Comparison of ENCODE assay signal across 29 cellular contexts in the genomic region with DNA sequence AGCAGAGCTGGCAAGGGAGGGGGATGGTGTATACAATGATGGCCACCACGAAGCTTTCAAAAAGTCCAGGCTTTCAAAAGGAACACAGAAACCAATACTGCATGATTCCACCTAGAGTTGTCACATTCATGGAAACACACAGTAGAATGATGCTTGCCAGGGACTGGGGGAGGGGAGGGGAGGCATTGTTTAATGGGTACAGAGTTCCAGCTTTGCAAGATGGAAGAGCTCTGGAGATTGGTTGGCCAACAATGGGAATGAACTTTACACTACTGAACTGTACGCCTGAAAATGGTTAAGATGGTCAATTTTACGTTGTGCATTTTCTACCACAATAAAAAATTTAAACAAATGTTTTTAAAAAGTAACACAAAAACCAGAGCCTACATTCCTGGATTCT.
"Had no signal": no experiment of that assay in that cellular context is flagged by ENCODE, and none has a peak within 500 bp of the region (broad histone marks: within the 10 kb centered on the region; RNA-seq: fewer than 3 reads in every experiment).

No MANE protein-coding gene starts in this region.

- FAIRE-seq: urothelium cell line had no signal

- DNase-seq: stimulated activated CD4-positive, alpha-beta T cell treated with anti-CD3 and anti-CD28 coated beads, Interleukin-2, amount 100 ng/mL, for 48 hours; stimulated activated CD4-positive, alpha-beta T cell treated with anti-CD3 and anti-CD28 coated beads, Interleukin-4, amount 100 ng/mL, for 1 hour; stimulated activated CD4-positive, alpha-beta T cell treated with anti-CD3 and anti-CD28 coated beads, Interleukin-4, amount 100 ng/mL, for 24 hours; stimulated activated CD4-positive, alpha-beta T cell treated with anti-CD3 and anti-CD28 coated beads, Interleukin-4, amount 100 ng/mL, for 4 hours; stimulated activated CD8-positive, alpha-beta memory T cell treated with anti-CD3 and anti-CD28 coated beads, Interleukin-4, amount 100 ng/mL, for 48 hours; stimulated activated naive B cell treated with anti-CD40 and anti-IgM and Interleukin-4, amounts not matched to agents 10 μg/mL and 1 μg/mL and 100 μg/mL, for 72 hours; stimulated activated naive CD4-positive, alpha-beta T cell; stimulated activated naive CD4-positive, alpha-beta T cell treated with Interleukin-2 at 50 U/mL for 16 hours; stimulated activated naive CD8-positive, alpha-beta T cell treated with anti-CD3 and anti-CD28 coated beads, Interleukin-15, amount 100 ng/mL, for 72 hours; stimulated activated naive CD8-positive, alpha-beta T cell treated with anti-CD3 and anti-CD28 coated beads, Interleukin-15, Interleukin-2, amounts not matched to agents 100 U/mL and 50 U/mL, for 24 hours; stomach; substantia nigra; testis; thyroid gland; tibial artery; transverse colon; trophoblast cell; upper lobe of right lung; uterus had no signal

- H3K4me3 ChIP-seq: stomach, suprapubic skin, testis, thoracic aorta, thyroid gland, tibial artery, tibial nerve, transverse colon, upper lobe of left lung, upper lobe of right lung, uterus, vagina had no signal

- H3K27ac ChIP-seq: stomach, suprapubic skin, testis, thoracic aorta, thyroid gland, tibial artery, tibial nerve, transverse colon, upper lobe of left lung, upper lobe of right lung, uterus, vagina had no signal

- H3K27me3 ChIP-seq: stomach, suprapubic skin, testis, thyroid gland, tibial artery, tibial nerve, transverse colon, upper lobe of left lung, upper lobe of right lung, uterus, vagina had no signal

- H3K27me3 Mint-ChIP-seq: stimulated activated naive CD8-positive, alpha-beta T cell treated with anti-CD3 and anti-CD28 coated beads, Interleukin-15, amount 100 ng/mL, for 72 hours; type B pancreatic cell had no signal

- H3K36me3 Mint-ChIP-seq: stimulated activated effector memory CD8-positive, alpha-beta T cell treated with anti-CD3 and anti-CD28 coated beads, Interleukin-12 subunit alpha, Interleukin-12 subunit beta, amount 100 ng/mL, for 72 hours; type B pancreatic cell had no signal

- ATAC-seq: stimulated activated effector memory CD8-positive, alpha-beta T cell treated with anti-CD3 and anti-CD28 coated beads, Interleukin-12 subunit alpha, Interleukin-12 subunit beta, amount 100 ng/mL, for 72 hours; stimulated activated memory B cell treated with anti-CD40 and anti-IgM and Interleukin-4, amounts not matched to agents 10 μg/mL and 1 μg/mL and 100 μg/mL, for 72 hours; stimulated activated naive B cell treated with anti-CD40 and anti-IgM and Interleukin-4, amounts not matched to agents 10 μg/mL and 1 μg/mL and 100 μg/mL, for 72 hours; stimulated activated naive CD8-positive, alpha-beta T cell treated with anti-CD3 and anti-CD28 coated beads, Interleukin-15, amount 100 ng/mL, for 72 hours; stimulated activated naive CD8-positive, alpha-beta T cell treated with anti-CD3 and anti-CD28 coated beads, Interleukin-15, Interleukin-2, amounts not matched to agents 100 U/mL and 50 U/mL, for 24 hours; upper lobe of right lung had no signal

- H3K9me3 Mint-ChIP-seq: stimulated activated effector memory CD8-positive, alpha-beta T cell treated with anti-CD3 and anti-CD28 coated beads, Interleukin-12 subunit alpha, Interleukin-12 subunit beta, amount 100 ng/mL, for 72 hours; stimulated activated naive CD8-positive, alpha-beta T cell treated with anti-CD3 and anti-CD28 coated beads, Interleukin-15, Interleukin-2, amounts not matched to agents 100 ng/mL and 50 ng/mL, for 24 hours; type B pancreatic cell had no signal

- H3K4me1 ChIP-seq: stomach, suprapubic skin, testis, thyroid gland, tibial artery, transverse colon, upper lobe of right lung, uterus, vagina had no signal

- H3K9me3 ChIP-seq: suprapubic skin, testis, thoracic aorta, thyroid gland, tibial artery, tibial nerve, transverse colon, upper lobe of left lung, upper lobe of right lung, uterus, vagina had no signal

- H3K4me1 Mint-ChIP-seq: stimulated activated effector memory CD8-positive, alpha-beta T cell treated with anti-CD3 and anti-CD28 coated beads, Interleukin-12 subunit alpha, Interleukin-12 subunit beta, amount 100 ng/mL, for 72 hours; stimulated activated memory B cell treated with anti-CD40 and anti-IgM and Interleukin-4, amounts not matched to agents 10 μg/mL and 1 μg/mL and 100 μg/mL, for 72 hours; stimulated activated naive CD8-positive, alpha-beta T cell treated with anti-CD3 and anti-CD28 coated beads, Interleukin-15, amount 100 ng/mL, for 72 hours had no signal

- H3K27ac Mint-ChIP-seq: stimulated activated effector memory CD8-positive, alpha-beta T cell treated with anti-CD3 and anti-CD28 coated beads, Interleukin-12 subunit alpha, Interleukin-12 subunit beta, amount 100 ng/mL, for 72 hours; stimulated activated memory B cell treated with anti-CD40 and anti-IgM and Interleukin-4, amounts not matched to agents 10 μg/mL and 1 μg/mL and 100 μg/mL, for 72 hours; stimulated activated naive B cell treated with anti-CD40 and anti-IgM and Interleukin-4, amounts not matched to agents 10 μg/mL and 1 μg/mL and 100 μg/mL, for 72 hours; stimulated activated naive CD8-positive, alpha-beta T cell treated with anti-CD3 and anti-CD28 coated beads, Interleukin-15, amount 100 ng/mL, for 72 hours; stimulated activated naive CD8-positive, alpha-beta T cell treated with anti-CD3 and anti-CD28 coated beads, Interleukin-15, Interleukin-2, amounts not matched to agents 100 ng/mL and 50 ng/mL, for 24 hours; type B pancreatic cell had no signal

- H3K36me3 ChIP-seq: stomach, suprapubic skin, thoracic aorta, thyroid gland, tibial artery, tibial nerve, transverse colon, upper lobe of left lung, upper lobe of right lung, uterus, vagina had no signal

- H3K4me3 Mint-ChIP-seq: stimulated activated effector memory CD8-positive, alpha-beta T cell treated with anti-CD3 and anti-CD28 coated beads, Interleukin-12 subunit alpha, Interleukin-12 subunit beta, amount 100 ng/mL, for 72 hours; stimulated activated memory B cell treated with anti-CD40 and anti-IgM and Interleukin-4, amounts not matched to agents 10 μg/mL and 1 μg/mL and 100 μg/mL, for 72 hours; stimulated activated naive B cell treated with anti-CD40 and anti-IgM and Interleukin-4, amounts not matched to agents 10 μg/mL and 1 μg/mL and 100 μg/mL, for 72 hours; stimulated activated naive CD8-positive, alpha-beta T cell treated with anti-CD3 and anti-CD28 coated beads, Interleukin-15, amount 100 ng/mL, for 72 hours; stimulated activated naive CD8-positive, alpha-beta T cell treated with anti-CD3 and anti-CD28 coated beads, Interleukin-15, Interleukin-2, amounts not matched to agents 100 ng/mL and 50 ng/mL, for 24 hours; type B pancreatic cell had no signal
